9 cellular contexts compared by ENCODE assay signal in the genomic region with DNA sequence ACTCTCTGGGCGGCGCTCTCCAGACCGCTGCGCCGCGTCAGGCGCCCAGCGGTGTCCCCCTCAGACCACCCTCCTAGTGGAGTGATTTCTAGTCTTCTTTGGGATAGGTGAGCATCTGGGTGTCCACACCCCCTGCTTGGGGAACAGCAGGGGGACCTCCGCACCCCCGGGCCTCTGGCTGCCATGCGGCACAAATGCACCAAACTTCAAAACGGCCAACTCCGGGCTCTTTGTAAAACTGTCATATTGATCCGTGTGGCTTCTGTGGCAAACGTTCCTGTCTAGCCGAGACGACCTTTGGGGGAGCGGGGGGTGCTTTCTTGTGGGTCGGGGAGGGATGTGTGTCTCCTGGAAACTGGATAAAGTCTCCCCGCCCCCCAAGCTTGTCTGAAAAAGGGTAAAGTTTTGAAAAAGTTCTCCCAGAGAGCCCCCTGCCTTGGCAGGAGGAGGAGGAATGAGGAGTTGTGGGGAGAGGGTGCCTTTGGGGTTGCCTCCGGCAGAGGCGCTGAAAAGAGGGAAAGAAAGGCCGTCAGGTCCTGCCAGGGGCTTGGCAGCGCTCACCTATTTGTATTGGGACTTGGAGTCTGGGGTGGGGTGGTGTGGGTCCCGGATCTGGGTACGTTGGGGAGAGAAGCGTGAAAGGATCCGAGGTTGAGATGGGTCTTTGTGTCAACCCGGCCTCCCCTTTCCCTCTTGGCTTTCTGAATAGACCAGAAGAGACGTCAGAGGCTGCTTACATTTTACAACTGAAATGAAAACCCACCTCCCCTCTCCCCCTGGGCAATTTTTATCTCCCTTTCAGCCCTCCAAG. TPM values are rescaled to one million over a fixed set of nuclear protein-coding genes. Genes with fewer than 3 reads are reported as not detected.
DNase-seq lines count a peak whose midpoint lies in the region; ATAC-seq and TF ChIP-seq lines count a peak whose summit lies in the region.
"Had no signal": no experiment of that assay in that cellular context is flagged by ENCODE, and none has a peak within 500 bp of the region (broad histone marks: within the 10 kb centered on the region; RNA-seq: fewer than 3 reads in every experiment).

No MANE protein-coding gene starts in this region.

- H3K9me3 Mint-ChIP-seq in nephron progenitor cell, result no peaks in the 10 kb centered on the region

- H3K36me3 ChIP-seq in tibial nerve, result peaks cover 0 to 10% (median 0%) of the 10 kb centered on the region in 3 donors

- TF ChIP-seq POLR2A in tibial nerve (IDR thresholded peaks at IDR 0.05), result peak in 1 of 2 donors; percentile 2

- peaks cover 4% of the 10 kb centered on the region for H3K27me3 Mint-ChIP-seq in nephron progenitor cell (ENCODE audit: low read depth, poor library complexity)
- H3K27me3 Mint-ChIP-seq: activated naive CD8-positive, alpha-beta T cell had no signal

- H3K36me3 Mint-ChIP-seq in nephron progenitor cell (ENCODE audit: low read depth), result peaks cover 20% of the 10 kb centered on the region
- H3K36me3 Mint-ChIP-seq: activated naive CD8-positive, alpha-beta T cell had no signal

- 2 to 3% methylated on average over 25 to 30 of the region's 30 CpGs for WGBS in tibial nerve, 2 donors

- H3K27ac ChIP-seq in tibial nerve, result peak overlapping the region; percentile 79 to 97 (median 94)

- peak overlapping the region; percentile 93 for H3K4me3 ChIP-seq in GM12864 (ENCODE audit: low read depth, low read length)
- H3K4me3 ChIP-seq in epithelial cell of esophagus (ENCODE audit: low read length), result peak overlapping the region; percentile 82
- H3K4me3 ChIP-seq in tibial nerve, result peak overlapping the region; percentile 47 to 89 (median 80)

- no peak for TF ChIP-seq EP300 in tibial nerve (IDR thresholded peaks at IDR 0.05)

- no peak for ATAC-seq in GM21515 (IDR thresholded peaks at IDR 0.05; ENCODE audit: unreplicated experiment)
- ATAC-seq in HG03565 (IDR thresholded peaks at IDR 0.05; ENCODE audit: unreplicated experiment), result no peak

- no peak overlapping the region for H3K4me3 Mint-ChIP-seq in nephron progenitor cell
- H3K4me3 Mint-ChIP-seq: activated naive CD8-positive, alpha-beta T cell had no signal

- H3K27me3 ChIP-seq in tibial nerve, result no peaks in the 10 kb centered on the region

- no peaks in the 10 kb centered on the region for H3K9me3 ChIP-seq in tibial nerve

- peaks cover 5% of the 10 kb centered on the region for H3K4me1 Mint-ChIP-seq in nephron progenitor cell

- TF ChIP-seq CTCF in GM12864 (IDR thresholded peaks at IDR 0.05; ENCODE audit: low read depth, low read length, missing control alignments) (peak; percentile 17), epithelial cell of esophagus (IDR thresholded peaks at IDR 0.05; ENCODE audit: insufficient read depth, low read depth, low read length, missing control alignments) (no peak), nephron progenitor cell (IDR thresholded peaks at IDR 0.05) (no peak), tibial nerve (IDR thresholded peaks at IDR 0.05) (no peak)

- DNase-seq in GM12864 (ENCODE audit: low read depth) (no peak), NCI-H146 (lab: John Stamatoyannopoulos, UW) (peak; percentile 52), epithelial cell of esophagus (ENCODE audit: low read depth) (no peak), nephron progenitor cell (peak; percentile 43), tibial nerve (ENCODE audit: low spot score in 2 of 2) (peak in 1 of 2 donors; percentile 33)
- peak; percentile 83 for DNase-seq in activated CD8-positive, alpha-beta memory T cell treated with anti-CD3 and anti-CD28 coated beads for 24 hours

- H3K4me1 ChIP-seq in tibial nerve, result peaks cover 0 to 75% (median 47%) of the 10 kb centered on the region in 4 donors

- H3K27ac Mint-ChIP-seq in nephron progenitor cell, result no peak overlapping the region
- H3K27ac Mint-ChIP-seq: activated naive CD8-positive, alpha-beta T cell had no signal

RNA-seq across cellular contexts. Expression of gene CHD3, which starts 2.2 kb away (rescaled TPM):
- 100 to 1,000 TPM in 3 of 4 donors, 10 to 100 TPM in 1; 80.4 to 202 (median 125) TPM for total RNA-seq in tibial nerve

RNA-seq across cellular contexts. Expression of gene CYB5D1, which starts 28.6 kb away (rescaled TPM):
- total RNA-seq in tibial nerve, result 10 to 100 TPM in 2 of 4 donors, 1 to 10 TPM in 2; 9.4 to 13.6 (median 11.1) TPM

RNA-seq across cellular contexts. Expression of gene NAA38, which starts 29.1 kb away (rescaled TPM):
- total RNA-seq in tibial nerve, result 100 to 1,000 TPM; 104 to 198 (median 167) TPM

RNA-seq across cellular contexts. Expression of gene RNF227, which starts 29.7 kb away (rescaled TPM):
- total RNA-seq in tibial nerve, result 10 to 100 TPM in 1 of 4 donors, 1 to 10 TPM in 3; 2.6 to 41.2 (median 3.8) TPM

RNA-seq across cellular contexts. Expression of gene TMEM88, which starts 31.6 kb away (rescaled TPM):
- total RNA-seq in tibial nerve, result 10 to 100 TPM in 3 of 4 donors, 1 to 10 TPM in 1; 9.2 to 41.7 (median 25.6) TPM

Comparison
In these comparisons a context has a peak if more than half of its experiments do, and no peak if none do; other contexts are left out.
1. DNase-seq: peak in NCI-H146 (single experiment), activated CD8-positive, alpha-beta memory T cell treated with anti-CD3 and anti-CD28 coated beads for 24 hours (single experiment) and nephron progenitor cell (single experiment); none in GM12864 (single experiment) and epithelial cell of esophagus (single experiment).
2. Peak in every context shown above with its lines, with median percentiles within 50 percentile points of each other: H3K4me3 ChIP-seq.